In the genomic region with DNA sequence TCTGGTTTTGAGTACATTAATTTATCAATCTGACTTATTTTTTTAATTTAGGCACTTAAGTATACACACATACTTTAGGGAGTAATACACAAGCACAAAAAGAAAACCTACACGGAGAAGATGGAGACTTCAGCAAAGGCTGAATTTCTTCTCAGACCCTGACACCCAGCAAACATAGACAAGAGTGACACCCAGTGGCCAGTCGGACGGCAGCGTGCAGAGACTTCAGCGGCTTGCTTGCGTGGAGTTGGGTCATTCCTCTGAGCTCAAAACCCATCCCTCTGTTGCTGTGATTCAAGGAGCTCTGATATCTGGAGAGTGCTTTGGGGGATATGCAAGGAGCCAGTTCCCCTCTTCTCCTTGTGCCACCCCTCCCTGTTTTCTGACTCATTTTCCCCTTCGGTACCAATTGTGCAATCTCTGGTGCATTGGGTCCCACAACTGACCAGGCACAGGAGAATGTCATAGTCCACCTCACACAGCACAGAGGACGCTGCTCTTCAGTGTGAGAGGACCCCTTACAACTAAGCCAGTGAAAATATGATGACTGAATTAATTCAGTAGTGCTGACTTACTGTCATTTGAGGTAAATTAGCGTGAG, we compare ENCODE assay signal across 8 cellular contexts. TPM values are rescaled to one million over a fixed set of nuclear protein-coding genes. Genes with fewer than 3 reads are reported as not detected.
DNase-seq lines count a peak whose midpoint lies in the region; ATAC-seq and TF ChIP-seq lines count a peak whose summit lies in the region.

No MANE protein-coding gene starts in this region.

- no peaks in the 10 kb centered on the region for H4K20me1 ChIP-seq in OCI-LY3 (ENCODE audit: insufficient read depth, low read length)

- ATAC-seq in GM21360 (IDR thresholded peaks at IDR 0.05; ENCODE audit: unreplicated experiment), result peak; percentile 68
- ATAC-seq in naive thymus-derived CD4-positive, alpha-beta T cell, result peak; percentile 80
- ATAC-seq in stimulated activated naive B cell treated with anti-CD40 and anti-IgM and Interleukin-4, amounts not matched to agents 10 μg/mL and 1 μg/mL and 100 μg/mL, for 72 hours (replicated peaks), result peak; percentile 78 to 93

- no peaks in the 10 kb centered on the region for H3K9me3 ChIP-seq in Caco-2
- no peaks in the 10 kb centered on the region for H3K9me3 ChIP-seq in OCI-LY3 (ENCODE audit: insufficient read depth, low read length)
- H3K9me3 ChIP-seq in naive thymus-derived CD4-positive, alpha-beta T cell (ENCODE audit: control insufficient read depth in 2 of 3, low read length in 3 of 3), result no peaks in the 10 kb centered on the region

- BruUV-seq in Caco-2 (replicated peaks; lab: Mats Ljungman, UMichigan), result no TSS peak

- H3K9me3 Mint-ChIP-seq in Caco-2 (ENCODE audit: unreplicated experiment), result no peaks in the 10 kb centered on the region
- H3K9me3 Mint-ChIP-seq in naive thymus-derived CD4-positive, alpha-beta T cell, result no peaks in the 10 kb centered on the region
- no peaks in the 10 kb centered on the region for H3K9me3 Mint-ChIP-seq in stimulated activated naive B cell treated with anti-CD40 and anti-IgM and Interleukin-4, amounts not matched to agents 10 μg/mL and 1 μg/mL and 100 μg/mL, for 72 hours

- peaks cover 3% of the 10 kb centered on the region for H3K27me3 Mint-ChIP-seq in Caco-2 (ENCODE audit: insufficient read depth, unreplicated experiment)
- peaks cover 0 to 9% (median 5%) of the 10 kb centered on the region in 5 donors for H3K27me3 Mint-ChIP-seq in naive thymus-derived CD4-positive, alpha-beta T cell
- peaks cover 17 to 19% of the 10 kb centered on the region in 2 donors for H3K27me3 Mint-ChIP-seq in stimulated activated naive B cell treated with anti-CD40 and anti-IgM and Interleukin-4, amounts not matched to agents 10 μg/mL and 1 μg/mL and 100 μg/mL, for 72 hours

- H3K36me3 ChIP-seq in Caco-2 (ENCODE audit: control insufficient read depth, insufficient read depth, low read length) (no peaks in the 10 kb centered on the region), OCI-LY3 (replicated peaks; ENCODE audit: low read depth, low read length) (no peaks in the 10 kb centered on the region)
- H3K36me3 ChIP-seq in naive thymus-derived CD4-positive, alpha-beta T cell (ENCODE audit: control insufficient read depth in 2 of 3, insufficient read depth in 3 of 3, low read length in 3 of 3), result no peaks in the 10 kb centered on the region

- no peak overlapping the region for H3K27ac ChIP-seq in OCI-LY3 (ENCODE audit: low read length)
- no peak overlapping the region for H3K27ac ChIP-seq in naive thymus-derived CD4-positive, alpha-beta T cell (ENCODE audit: low read depth, low read length)

- intact Hi-C loops in Caco-2 (cut with micrococcal nuclease; ENCODE audit: unreplicated experiment), result loop anchor here (1.0 to 2.0 kb wide), 7 partner anchors 33 to 302 kb away; no protein-coding TSS in a partner anchor
- intact Hi-C loops in naive thymus-derived CD4-positive, alpha-beta T cell (cut with micrococcal nuclease), result loop anchor here (1.0 to 10.0 kb wide), 10 partner anchors 77 to 856 kb away; a partner anchor contains a TSS

- H2AFZ ChIP-seq in OCI-LY3 (ENCODE audit: low read depth, low read length), result no peak overlapping the region

- H3K4me2 ChIP-seq in OCI-LY3 (ENCODE audit: low read length), result peak overlapping the region; percentile 43

- POLR2A ChIA-PET in Caco-2 (lab: Charles Lee), result no interaction called here
- POLR2A ChIA-PET in naive thymus-derived CD4-positive, alpha-beta T cell (lab: Charles Lee), result no interaction called here

- no peaks in the 10 kb centered on the region for H3K36me3 Mint-ChIP-seq in Caco-2 (ENCODE audit: insufficient read depth, unreplicated experiment)
- no peaks in the 10 kb centered on the region for H3K36me3 Mint-ChIP-seq in naive thymus-derived CD4-positive, alpha-beta T cell
- no peaks in the 10 kb centered on the region for H3K36me3 Mint-ChIP-seq in stimulated activated naive B cell treated with anti-CD40 and anti-IgM and Interleukin-4, amounts not matched to agents 10 μg/mL and 1 μg/mL and 100 μg/mL, for 72 hours

- H3K4me3 ChIP-seq in Caco-2 (ENCODE audit: low read depth, low read length) (no peak overlapping the region), OCI-LY3 (ENCODE audit: low read length) (no peak overlapping the region)
- H3K4me3 ChIP-seq in naive thymus-derived CD4-positive, alpha-beta T cell (ENCODE audit: low read length), result no peak overlapping the region

- TF ChIP-seq CTCF in Caco-2 (IDR thresholded peaks at IDR 0.05; ENCODE audit: insufficient read depth in 1 of 2, low read depth in 1 of 2, low read length in 1 of 2, severe bottlenecking in 1 of 2, unreplicated experiment in 1 of 2) (peak; percentile 75 to 94), OCI-LY3 (IDR thresholded peaks at IDR 0.05; ENCODE audit: low read depth, low read length) (peak; percentile 74)

- H3K79me2 ChIP-seq in OCI-LY3 (ENCODE audit: low read length), result no peaks in the 10 kb centered on the region

- H3K27me3 ChIP-seq in Caco-2 (replicated peaks; ENCODE audit: control insufficient read depth, insufficient read depth, low read length), result no peaks in the 10 kb centered on the region
- no peaks in the 10 kb centered on the region; the same call in 1 of the 2 replicates for H3K27me3 ChIP-seq in OCI-LY3 (ENCODE audit: low read depth, low read length)
- H3K27me3 ChIP-seq in naive thymus-derived CD4-positive, alpha-beta T cell (ENCODE audit: control insufficient read depth in 2 of 2, insufficient read depth in 2 of 2, low read length in 2 of 2), result no peaks in the 10 kb centered on the region

- no peak overlapping the region for H3K4me3 Mint-ChIP-seq in Caco-2 (ENCODE audit: unreplicated experiment)
- H3K4me3 Mint-ChIP-seq in naive thymus-derived CD4-positive, alpha-beta T cell, result no peak overlapping the region
- H3K4me3 Mint-ChIP-seq in stimulated activated naive B cell treated with anti-CD40 and anti-IgM and Interleukin-4, amounts not matched to agents 10 μg/mL and 1 μg/mL and 100 μg/mL, for 72 hours, result no peak overlapping the region

- H3K4me1 Mint-ChIP-seq in Caco-2 (ENCODE audit: low read depth, unreplicated experiment), result no peaks in the 10 kb centered on the region
- H3K4me1 Mint-ChIP-seq in naive thymus-derived CD4-positive, alpha-beta T cell, result peaks cover 0 to 19% (median 0%) of the 10 kb centered on the region in 7 donors
- peaks cover 9 to 31% of the 10 kb centered on the region in 2 donors for H3K4me1 Mint-ChIP-seq in stimulated activated naive B cell treated with anti-CD40 and anti-IgM and Interleukin-4, amounts not matched to agents 10 μg/mL and 1 μg/mL and 100 μg/mL, for 72 hours

- no peak overlapping the region for H3K27ac Mint-ChIP-seq in Caco-2 (ENCODE audit: unreplicated experiment)
- H3K27ac Mint-ChIP-seq in naive thymus-derived CD4-positive, alpha-beta T cell, result no peak overlapping the region
- H3K27ac Mint-ChIP-seq in stimulated activated naive B cell treated with anti-CD40 and anti-IgM and Interleukin-4, amounts not matched to agents 10 μg/mL and 1 μg/mL and 100 μg/mL, for 72 hours, result no peak overlapping the region

- H3K9ac ChIP-seq in OCI-LY3 (ENCODE audit: low read length), result no peak overlapping the region

- DNase-seq in Caco-2 (peak; percentile 70 to 82), HT-29 (ENCODE audit: low spot score) (peak; percentile 85), erythroblast (lab: John Stamatoyannopoulos, UW) (peak; percentile 81 to 88)
- peak; percentile 80 for DNase-seq in activated CD8-positive, alpha-beta memory T cell treated with anti-CD3 and anti-CD28 coated beads, Interleukin-2, amount 50 U/mL, for 48 hours
- peak; percentile 26 to 65 (median 52) for DNase-seq in naive thymus-derived CD4-positive, alpha-beta T cell
- peak; percentile 49 for DNase-seq in stimulated activated naive B cell treated with anti-CD40 and anti-IgM and Interleukin-4, amounts not matched to agents 10 μg/mL and 1 μg/mL and 100 μg/mL, for 72 hours

- TF ChIP-seq POLR2A in erythroblast (IDR thresholded peaks at IDR 0.05; ENCODE audit: low read length), result no peak

- CTCF ChIA-PET in Caco-2 (lab: Charles Lee), result interaction anchor here (0.6 to 2.8 kb wide), 14 partner anchors 16 to 1022 kb away, joined by 3 to 32 read pairs (median 6); a partner anchor contains a TSS
- CTCF ChIA-PET in naive thymus-derived CD4-positive, alpha-beta T cell (lab: Charles Lee), result interaction anchor here (0.6 to 3.4 kb wide), 15 partner anchors 32 to 855 kb away, joined by 3 to 44 read pairs (median 3); no protein-coding TSS in a partner anchor

- H3K4me1 ChIP-seq in Caco-2 (no peaks in the 10 kb centered on the region), OCI-LY3 (ENCODE audit: low read length) (no peaks in the 10 kb centered on the region)
- no peaks in the 10 kb centered on the region for H3K4me1 ChIP-seq in naive thymus-derived CD4-positive, alpha-beta T cell (ENCODE audit: control insufficient read depth in 2 of 2, insufficient read depth in 2 of 2, low read length in 2 of 2)

RNA-seq across cellular contexts. Expression of a gene that starts 27.5 kb away (rescaled TPM):
- 5.3 and 5.8 TPM in 2 replicates for total RNA-seq in Caco-2 (2022)
- 18.0 and 19.9 TPM in 2 replicates for total RNA-seq in HT-29 (2014; rRNA removed; shearing (Covaris generic))
- total RNA-seq in naive thymus-derived CD4-positive, alpha-beta T cell, result under 1 TPM in 2 of 5 experiments, not detected in 3; 0.08 to 0.59 TPM
- not detected for polyA plus RNA-seq in naive thymus-derived CD4-positive, alpha-beta T cell
